Comparison of ENCODE assay signal across 11 cellular contexts in genomic region chr20:63089051-63089907, GRCh38.
DNase-seq lines count a peak whose midpoint lies in the region; ATAC-seq and TF ChIP-seq lines count a peak whose summit lies in the region.
"Had no signal": no experiment of that assay in that cellular context is flagged by ENCODE, and none has a peak within 500 bp of the region (broad histone marks: within the 10 kb centered on the region; RNA-seq: fewer than 3 reads in every experiment).

No MANE protein-coding gene starts in this region.

- H3K79me2 ChIP-seq in mammary epithelial cell (ENCODE audit: insufficient read depth, low read length): no peaks in the 10 kb centered on the region

- 68% methylated on average over 26 of the region's 37 CpGs for WGBS in mammary epithelial cell (ENCODE audit: low coverage, missing lambda C conversion rate)
- 77% methylated on average over 3 to 18 of the region's 37 CpGs for WGBS in esophagus squamous epithelium, 2 donors

- POLR2A ChIA-PET in RWPE1 (lab: Yijun Ruan, JAX; ENCODE audit: low non-redundant PET): no interaction called here

- no TSS peak for BruUV-seq in mammary epithelial cell (replicated peaks; lab: Mats Ljungman, UMichigan)

- CTCF ChIA-PET in mammary epithelial cell (lab: Charles Lee; ENCODE audit: low non-redundant PET) (no interaction called here), RWPE1 (lab: Yijun Ruan, JAX) (interaction anchor here (1.4 kb wide), 1 partner anchor 32 kb away, joined by 3 read pairs; no protein-coding TSS in a partner anchor)

- H3K9ac ChIP-seq in mammary epithelial cell (ENCODE audit: insufficient read depth, low read length): no peak overlapping the region

- H3K27ac ChIP-seq in mammary epithelial cell (ENCODE audit: insufficient read depth, low read depth, low read length): no peak overlapping the region
- H3K27ac ChIP-seq in RWPE1: no peak overlapping the region
- no peak overlapping the region for H3K27ac ChIP-seq in esophagus squamous epithelium

- peaks cover 3% of the 10 kb centered on the region for H4K20me1 ChIP-seq in mammary epithelial cell (ENCODE audit: insufficient read depth, low read length)

- TF ChIP-seq CTCF in mammary epithelial cell (conservative IDR thresholded peaks at IDR 0.05 in 1 of 2, IDR thresholded peaks at IDR 0.05 in 1 of 2; ENCODE audit: extremely low read depth in 1 of 2, insufficient read depth in 1 of 2, low read depth in 1 of 2, low read length in 2 of 2) (no peak), mucosa of descending colon (IDR thresholded peaks at IDR 0.05) (no peak), RWPE1 (conservative IDR thresholded peaks at IDR 0.05; ENCODE audit: low read depth) (no peak), esophagus squamous epithelium (IDR thresholded peaks at IDR 0.05) (no peak)

- H3K4me3 ChIP-seq in mammary epithelial cell (replicated peaks in 1 of 3; ENCODE audit: insufficient read depth in 1 of 3, low read depth in 2 of 3, low read length in 3 of 3): no peak overlapping the region
- H3K4me3 ChIP-seq in mucosa of descending colon: no peak overlapping the region
- no peak overlapping the region for H3K4me3 ChIP-seq in esophagus squamous epithelium

- H3K36me3 ChIP-seq in mammary epithelial cell (ENCODE audit: insufficient read depth, low read length): no peaks in the 10 kb centered on the region
- no peaks in the 10 kb centered on the region for H3K36me3 ChIP-seq in mucosa of descending colon (ENCODE audit: low read depth)
- H3K36me3 ChIP-seq in esophagus squamous epithelium: no peaks in the 10 kb centered on the region

- ATAC-seq in mucosa of descending colon: peak; percentile 47
- no peak for ATAC-seq in GM21390 (IDR thresholded peaks at IDR 0.05; ENCODE audit: unreplicated experiment)
- ATAC-seq: activated naive CD4-positive, alpha-beta T cell treated with anti-CD3 and anti-CD28 coated beads, Interleukin-2, amount 50 U/mL, for 72 hours had no signal

- in situ Hi-C loops in mammary epithelial cell (cut with MboI; ENCODE audit: low sequenced_read_pairs in 2 of 2): no loop called here

- no peak overlapping the region for H3K4me2 ChIP-seq in mammary epithelial cell (ENCODE audit: insufficient read depth, low read depth, low read length)

- no peaks in the 10 kb centered on the region for H3K27me3 ChIP-seq in mammary epithelial cell (ENCODE audit: insufficient read depth, low read length)
- peaks cover 0 to 91% (median 0%) of the 10 kb centered on the region in 4 donors for H3K27me3 ChIP-seq in esophagus squamous epithelium

- H3K9me3 ChIP-seq in mammary epithelial cell (replicated peaks; ENCODE audit: insufficient read depth, low read length) (no peaks in the 10 kb centered on the region), mucosa of descending colon (no peaks in the 10 kb centered on the region), esophagus squamous epithelium (no peaks in the 10 kb centered on the region)

- peak; percentile 51 for DNase-seq in COLO668 (lab: John Stamatoyannopoulos, UW; ENCODE audit: unreplicated experiment)
- peak; percentile 64 for DNase-seq in NCI-H1105 (lab: John Stamatoyannopoulos, UW)
- peak; percentile 15 for DNase-seq in mammary epithelial cell
- DNase-seq in mucosa of descending colon: peak in 2 of 3 donors; percentile 9 to 48
- DNase-seq in RWPE1 (ENCODE audit: low spot score): no peak
- DNase-seq in esophagus squamous epithelium (lab: John Stamatoyannopoulos, UW): no peak
- DNase-seq: activated CD4-positive, alpha-beta T cell treated with anti-CD3 and anti-CD28 coated beads for 48 hours; NCI-H1694 treated with DMSO at 0.1 percent for 48 hours; stimulated activated CD4-positive, alpha-beta T cell treated with anti-CD3 and anti-CD28 coated beads, Interleukin-4, amount 100 ng/mL, for 4 hours had no signal

- no peak overlapping the region for H2AFZ ChIP-seq in mammary epithelial cell (ENCODE audit: low read depth, low read length)

- intact Hi-C loops in mammary epithelial cell (cut with micrococcal nuclease) (no loop called here), mucosa of descending colon (cut with DNase I, micrococcal nuclease) (no loop called here), esophagus squamous epithelium (cut with DNase I) (no loop called here)

- no peaks in the 10 kb centered on the region for H3K4me1 ChIP-seq in mammary epithelial cell (ENCODE audit: insufficient read depth, low read length)
- no peaks in the 10 kb centered on the region for H3K4me1 ChIP-seq in mucosa of descending colon (ENCODE audit: low read depth)
- H3K4me1 ChIP-seq in esophagus squamous epithelium: no peaks in the 10 kb centered on the region

- dilution Hi-C loops in mammary epithelial cell (cut with HindIII; ENCODE audit: low sequenced_read_pairs): no loop called here

- no peak for TF ChIP-seq POLR2A in esophagus squamous epithelium (IDR thresholded peaks at IDR 0.05)

Comparison
In these comparisons a context has a peak if more than half of its experiments do, and no peak if none do; other contexts are left out.
1. DNase-seq: peak in COLO668 (single experiment), NCI-H1105 (single experiment), mammary epithelial cell (single experiment) and mucosa of descending colon (2 of 3); none in RWPE1 (single experiment) and esophagus squamous epithelium (single experiment).